ENCODE assay signal across 19 cellular contexts in genomic region chr16:2043296-2043979, GRCh38. TPM values are rescaled to one million over a fixed set of nuclear protein-coding genes. Genes with fewer than 3 reads are reported as not detected.
DNase-seq lines count a peak whose midpoint lies in the region; ATAC-seq and TF ChIP-seq lines count a peak whose summit lies in the region.
"Had no signal": no experiment of that assay in that cellular context is flagged by ENCODE, and none has a peak within 500 bp of the region (broad histone marks: within the 10 kb centered on the region; RNA-seq: fewer than 3 reads in every experiment).

No MANE protein-coding gene starts in this region.

- TF ChIP-seq CTCF in heart right ventricle (IDR thresholded peaks at IDR 0.05) (no peak), WTC11 (IDR thresholded peaks at IDR 0.05) (no peak), mucosa of descending colon (IDR thresholded peaks at IDR 0.05) (no peak), Calu3 (IDR thresholded peaks at IDR 0.05; ENCODE audit: unreplicated experiment) (no peak)

- H3K4me1 Mint-ChIP-seq in WTC11, result peaks cover 5% of the 10 kb centered on the region
- H3K4me1 Mint-ChIP-seq in Calu3 (ENCODE audit: low read depth, unreplicated experiment), result peaks cover 36% of the 10 kb centered on the region

- intact Hi-C loops in heart right ventricle (cut with DNase I), result no loop called here
- intact Hi-C loops in Right ventricle myocardium superior (cut with DNase I), result no loop called here
- intact Hi-C loops in mucosa of descending colon (cut with DNase I, micrococcal nuclease), result no loop called here
- intact Hi-C loops in Calu3 (cut with micrococcal nuclease; ENCODE audit: unreplicated experiment), result no loop called here

- no TSS peak for BruUV-seq in Calu3 (replicated peaks; lab: Mats Ljungman, UMichigan)

- H3K27me3 ChIP-seq in heart right ventricle, result no peaks in the 10 kb centered on the region
- H3K27me3 ChIP-seq: ascending aorta, tibial nerve had no signal

- H3K4me3 ChIP-seq in heart right ventricle (peak overlapping the region in 6 of 10 donors; percentile 9 to 28 (median 17)), mucosa of descending colon (no peak overlapping the region)
- H3K4me3 ChIP-seq: ascending aorta, HAP-1, smooth muscle cell, tibial nerve had no signal

- H3K36me3 ChIP-seq in heart right ventricle (peaks cover 0 to 12% (median 5%) of the 10 kb centered on the region in 9 donors), mucosa of descending colon (ENCODE audit: low read depth) (no peaks in the 10 kb centered on the region)
- H3K36me3 ChIP-seq: HAP-1 had no signal

- POLR2A ChIA-PET in WTC11 (lab: Charles Lee), result no interaction called here

- peak overlapping the region in 9 of 10 donors; percentile 9 to 95 (median 68) for H3K27ac ChIP-seq in heart right ventricle
- H3K27ac ChIP-seq: ascending aorta had no signal

- no peak for DNase-seq in heart right ventricle
- DNase-seq in Right ventricle myocardium superior, result no peak
- no peak for DNase-seq in WTC11 (ENCODE audit: low spot score)
- DNase-seq in mucosa of descending colon, result peak; percentile 67 to 86 (median 75)
- no peak for DNase-seq in glomerular visceral epithelial cell (ENCODE audit: extremely low spot score)
- no peak for DNase-seq in Calu3
- DNase-seq in ureter (ENCODE audit: low spot score), result no peak
- DNase-seq: activated CD8-positive, alpha-beta T cell treated with anti-CD3 and anti-CD28 coated beads for 36 hours; effector CD8-positive, alpha-beta T cell; NCI-H446 treated with DMSO at 0.1 percent for 48 hours; RPMI8226 had no signal

- no peaks in the 10 kb centered on the region for H3K27me3 Mint-ChIP-seq in WTC11 (ENCODE audit: low read depth)
- H3K27me3 Mint-ChIP-seq in Calu3 (ENCODE audit: unreplicated experiment), result no peaks in the 10 kb centered on the region
- H3K27me3 Mint-ChIP-seq: activated CD8-positive, alpha-beta T cell treated with anti-CD3 and anti-CD28 coated beads for 36 hours had no signal

- H3K4me3 Mint-ChIP-seq in WTC11 (no peak overlapping the region), Calu3 (ENCODE audit: low read depth, unreplicated experiment) (no peak overlapping the region)
- H3K4me3 Mint-ChIP-seq: activated CD8-positive, alpha-beta T cell treated with anti-CD3 and anti-CD28 coated beads for 36 hours; neural crest cell had no signal

- H3K36me3 Mint-ChIP-seq in WTC11 (no peaks in the 10 kb centered on the region; the same call in 1 of the 2 replicates), Calu3 (ENCODE audit: insufficient read depth, unreplicated experiment) (peaks cover 45% of the 10 kb centered on the region)

- ATAC-seq in heart right ventricle (no peak), Right ventricle myocardium superior (ENCODE audit: poor library complexity) (no peak), WTC11 (no peak), mucosa of descending colon (peak; percentile 57), GM18498 (IDR thresholded peaks at IDR 0.05; ENCODE audit: unreplicated experiment) (no peak)
- ATAC-seq: activated CD8-positive, alpha-beta T cell treated with anti-CD3 and anti-CD28 coated beads for 36 hours had no signal

- H3K9me3 Mint-ChIP-seq in WTC11 (no peaks in the 10 kb centered on the region), Calu3 (ENCODE audit: low read depth, unreplicated experiment) (no peaks in the 10 kb centered on the region)
- H3K9me3 Mint-ChIP-seq: activated CD8-positive, alpha-beta T cell treated with anti-CD3 and anti-CD28 coated beads for 36 hours; neural crest cell had no signal

- CTCF ChIA-PET in WTC11 (lab: Charles Lee), result interaction anchor here (0.7 to 1.3 kb wide), 4 partner anchors 14 to 39 kb away, joined by 3 to 5 read pairs (median 3); no protein-coding TSS in a partner anchor
- CTCF ChIA-PET in Calu3 (lab: Charles Lee), result no interaction called here

- H3K9me3 ChIP-seq in heart right ventricle (no peaks in the 10 kb centered on the region), mucosa of descending colon (no peaks in the 10 kb centered on the region)
- H3K9me3 ChIP-seq: ascending aorta, HAP-1, tibial nerve had no signal

- 58 to 59% methylated on average over 16 of the region's 16 CpGs for WGBS in heart right ventricle, 2 donors

- peaks cover 45 to 94% (median 81%) of the 10 kb centered on the region in 9 donors for H3K4me1 ChIP-seq in heart right ventricle
- H3K4me1 ChIP-seq in mucosa of descending colon (ENCODE audit: low read depth), result peaks cover 65% of the 10 kb centered on the region

- peak overlapping the region; percentile 63; the same call in 1 of the 2 replicates for H3K27ac Mint-ChIP-seq in WTC11
- H3K27ac Mint-ChIP-seq in Calu3 (ENCODE audit: unreplicated experiment), result no peak overlapping the region
- H3K27ac Mint-ChIP-seq: activated CD8-positive, alpha-beta T cell treated with anti-CD3 and anti-CD28 coated beads for 36 hours had no signal

TF ChIP-seq in WTC11, 78 proteins besides CTCF, POLR2A, EP300 and RAD21:
- TF ChIP-seq STAT6 (CRISPR knock-in tag; conservative IDR thresholded peaks at IDR 0.05; ENCODE audit: low read depth), result no peak
- no peak for TF ChIP-seq SMAD3 (CRISPR knock-in tag; IDR thresholded peaks at IDR 0.05; ENCODE audit: borderline replicate concordance)
- no peak for TF ChIP-seq SP1 (CRISPR knock-in tag; conservative IDR thresholded peaks at IDR 0.05)
- no peak for TF ChIP-seq NR1H2 (CRISPR knock-in tag; IDR thresholded peaks at IDR 0.05)
- TF ChIP-seq ZBTB43 (CRISPR knock-in tag; IDR thresholded peaks at IDR 0.05), result no peak

RNA-seq across cellular contexts. Expression of gene NTHL1, which starts 4.2 kb away (rescaled TPM):
- total RNA-seq in heart right ventricle, result 10 to 100 TPM in 8 of 10 donors, 1 to 10 TPM in 2; 9.8 to 24.9 (median 12.3) TPM
- polyA plus RNA-seq in heart right ventricle, result 10 to 100 TPM; 16.1 to 51.9 TPM
- total RNA-seq in Right ventricle myocardium superior, result 26.2 TPM
- total RNA-seq in WTC11 (2021), result 90.5 to 93.4 TPM (median 93.3 TPM) in 3 replicates
- 10 to 100 TPM; 23.5 to 28.2 (median 24.5) TPM for total RNA-seq in mucosa of descending colon
- total RNA-seq in Calu3 (2022), result 32.8 and 33.8 TPM in 2 replicates
- total RNA-seq in ureter, result 11.8 TPM

RNA-seq across cellular contexts. Expression of gene TSC2, which starts 4.3 kb away (rescaled TPM):
- total RNA-seq in heart right ventricle, result 10 to 100 TPM; 54.7 to 87.0 (median 71.5) TPM
- 10 to 100 TPM; 28.8 to 83.3 TPM for polyA plus RNA-seq in heart right ventricle
- total RNA-seq in Right ventricle myocardium superior, result 67.8 TPM
- 103 to 134 TPM (median 117 TPM) in 3 replicates for total RNA-seq in WTC11 (2021)
- total RNA-seq in mucosa of descending colon, result 100 to 1,000 TPM; 140 to 161 (median 150) TPM
- total RNA-seq in Calu3 (2022), result 170 and 194 TPM in 2 replicates
- total RNA-seq in ureter, result 178 TPM

RNA-seq across cellular contexts. Expression of gene NHERF2, which starts 16.7 kb away (rescaled TPM):
- total RNA-seq in heart right ventricle (100 to 1,000 TPM in 9 of 10 donors, 10 to 100 TPM in 1; 94.3 to 429 (median 146) TPM), Right ventricle myocardium superior (258 TPM), WTC11 (2021) (23.3 to 31.1 TPM (median 28.0 TPM) in 3 replicates), mucosa of descending colon (10 to 100 TPM; 54.5 to 65.4 (median 60.0) TPM), Calu3 (2022) (15.7 and 22.0 TPM in 2 replicates), ureter (106 TPM)
- polyA plus RNA-seq in heart right ventricle, result 100 to 1,000 TPM; 314 to 640 TPM

RNA-seq across cellular contexts. Expression of gene NPW, which starts 23.9 kb away (rescaled TPM):
- total RNA-seq in heart right ventricle (under 1 TPM in 1 of 10 donors, not detected in 9; 0.39 TPM), Right ventricle myocardium superior (not detected), WTC11 (2021) (15.2 to 28.6 TPM (median 22.0 TPM) in 3 replicates), mucosa of descending colon (1 to 10 TPM in 1 of 3 donors, under 1 TPM in 2; 0.32 to 2.1 (median 0.60) TPM), Calu3 (2022) (1.5 and 4.2 TPM in 2 replicates), ureter (not detected)
- under 1 TPM in 1 of 2 donors, not detected in 1; 0.54 TPM for polyA plus RNA-seq in heart right ventricle
- total RNA-seq: ascending aorta, frontal cortex, kidney epithelial cell had no signal

RNA-seq across cellular contexts. Expression of gene ZNF598, which starts 33.8 kb away (rescaled TPM):
- total RNA-seq in heart right ventricle, result 10 to 100 TPM in 9 of 10 donors, 1 to 10 TPM in 1; 9.5 to 24.7 (median 14.2) TPM
- 10 to 100 TPM; 12.6 to 25.3 TPM for polyA plus RNA-seq in heart right ventricle
- total RNA-seq in Right ventricle myocardium superior, result 17.2 TPM
- 53.9 to 66.4 TPM (median 55.5 TPM) in 3 replicates for total RNA-seq in WTC11 (2021)
- total RNA-seq in mucosa of descending colon, result 10 to 100 TPM; 41.9 to 45.4 (median 42.4) TPM
- total RNA-seq in Calu3 (2022), result 72.4 and 73.1 TPM in 2 replicates
- 46.4 TPM for total RNA-seq in ureter

Comparison
In these comparisons a context has a peak if more than half of its experiments do, and no peak if none do; other contexts are left out.
1. DNase-seq: peak in mucosa of descending colon (3 of 3); none in heart right ventricle (0 of 2), Right ventricle myocardium superior (single experiment), WTC11 (single experiment), glomerular visceral epithelial cell (single experiment), Calu3 (single experiment) and ureter (single experiment).